ENCODE assay signal across 8 cellular contexts in the genomic region with DNA sequence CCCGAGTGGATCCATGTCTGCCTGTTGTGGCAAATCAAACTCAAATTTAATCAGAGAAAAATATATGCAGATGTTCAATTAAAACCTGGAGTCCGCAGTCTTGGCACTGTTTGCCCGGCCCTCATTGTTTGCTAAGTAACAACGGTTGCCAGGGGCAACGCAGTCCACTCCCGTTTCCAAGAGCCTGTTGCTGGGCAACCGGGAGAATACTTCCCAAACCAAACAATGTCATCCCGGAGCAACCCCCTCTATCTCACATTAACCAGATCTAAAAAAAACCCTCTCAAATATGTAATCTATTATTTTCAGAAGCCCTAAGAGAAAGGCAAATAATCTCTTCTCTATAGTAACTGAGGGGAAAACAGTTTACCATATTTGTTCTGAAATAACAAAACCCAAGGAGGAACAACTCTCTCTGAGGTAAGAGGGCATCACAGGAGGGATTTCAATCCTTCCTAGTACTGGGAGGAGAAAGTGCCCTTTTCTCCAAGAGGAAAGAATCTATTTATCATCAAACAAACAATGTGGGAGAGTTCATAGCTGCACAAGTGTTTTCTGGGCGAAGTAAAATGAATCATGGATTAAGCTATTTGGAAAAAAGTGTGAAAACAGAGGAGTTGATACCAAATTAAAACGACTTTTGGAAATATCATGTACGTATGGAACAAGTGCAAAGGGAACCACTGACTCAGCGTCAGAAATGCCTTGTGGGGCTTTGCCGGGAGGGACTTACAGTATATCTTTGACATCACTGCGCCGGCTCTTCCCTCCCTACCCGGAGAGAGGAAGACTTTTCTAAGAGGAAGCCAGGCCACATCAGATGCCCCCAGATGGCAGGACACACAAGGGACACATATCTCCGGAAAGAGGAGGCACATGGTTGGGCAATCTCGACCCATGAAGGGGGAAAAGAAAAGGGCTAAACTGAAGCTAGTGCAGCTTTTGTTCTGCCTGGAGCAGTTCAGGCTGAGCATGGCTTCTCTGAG. TPM values are rescaled to one million over a fixed set of nuclear protein-coding genes. Genes with fewer than 3 reads are reported as not detected.
DNase-seq lines count a peak whose midpoint lies in the region; ATAC-seq and TF ChIP-seq lines count a peak whose summit lies in the region.

No MANE protein-coding gene starts in this region.

- H3K36me3 Mint-ChIP-seq in WTC11 (no peaks in the 10 kb centered on the region), nephron (ENCODE audit: low read depth) (peaks cover 12% of the 10 kb centered on the region)

- no peak overlapping the region for H3K4me3 ChIP-seq in foreskin fibroblast (ENCODE audit: low read depth in 1 of 2, low read length in 2 of 2)

- H3K27me3 Mint-ChIP-seq in WTC11 (ENCODE audit: low read depth) = peaks cover 6% of the 10 kb centered on the region; the same call in 1 of the 2 replicates
- peaks cover 9% of the 10 kb centered on the region for H3K27me3 Mint-ChIP-seq in nephron (ENCODE audit: low read depth)

- H3K27ac Mint-ChIP-seq in WTC11 (peak overlapping the region; percentile 60), nephron (peak overlapping the region; percentile 92 to 96 (median 93))

- DNase-seq in activated CD4-positive, alpha-beta T cell treated with anti-CD3 and anti-CD28 coated beads, Interleukin-2, amount 50 U/mL, for 1 hour = peak; percentile 41
- DNase-seq in activated CD4-positive, alpha-beta T cell treated with anti-CD3 and anti-CD28 coated beads for 1 hour = no peak
- DNase-seq in NCI-H2081 treated with DMSO at 0.1 percent for 48 hours (lab: John Stamatoyannopoulos, UW) (peak; percentile 87), WTC11 (ENCODE audit: low spot score) (peak; percentile 87), foreskin fibroblast (peak; percentile 56 to 84)

- no peak overlapping the region for H3K4me3 Mint-ChIP-seq in WTC11
- no peak overlapping the region for H3K4me3 Mint-ChIP-seq in nephron

- POLR2A ChIA-PET in WTC11 (lab: Charles Lee) = no interaction called here

- TF ChIP-seq CTCF in WTC11 (IDR thresholded peaks at IDR 0.05) = no peak
- no peak for TF ChIP-seq CTCF in foreskin fibroblast (IDR thresholded peaks at IDR 0.05; ENCODE audit: low read depth, low read length)
- TF ChIP-seq CTCF in nephron (IDR thresholded peaks at IDR 0.05; ENCODE audit: unreplicated experiment in 3 of 3) = no peak

- CTCF ChIA-PET in WTC11 (lab: Charles Lee) = interaction anchor here (0.6 to 1.0 kb wide), 2 partner anchors 21 to 1936 kb away, joined by 3 to 4 read pairs; no protein-coding TSS in a partner anchor

- peaks cover 9% of the 10 kb centered on the region for H3K4me1 Mint-ChIP-seq in WTC11
- H3K4me1 Mint-ChIP-seq in nephron = peaks cover 40% of the 10 kb centered on the region

- ATAC-seq in WTC11 (peak; percentile 75), GM18502 (IDR thresholded peaks at IDR 0.05; ENCODE audit: poor library complexity, unreplicated experiment) (no peak), GM19397 (IDR thresholded peaks at IDR 0.05; ENCODE audit: unreplicated experiment) (no peak)

- peaks cover 8% of the 10 kb centered on the region for H3K9me3 Mint-ChIP-seq in WTC11
- peaks cover 7% of the 10 kb centered on the region for H3K9me3 Mint-ChIP-seq in nephron

TF ChIP-seq in WTC11, 78 proteins besides CTCF, POLR2A, EP300 and RAD21:
- TF ChIP-seq EMX1 (CRISPR knock-in tag; IDR thresholded peaks at IDR 0.05) (no peak), FOXP1 (CRISPR knock-in tag; IDR thresholded peaks at IDR 0.05; ENCODE audit: borderline replicate concordance) (no peak), NR2C2 (CRISPR knock-in tag; IDR thresholded peaks at IDR 0.05) (no peak), TEAD4 (CRISPR knock-in tag; IDR thresholded peaks at IDR 0.05) (no peak), GABPB1 (CRISPR knock-in tag; IDR thresholded peaks at IDR 0.05) (no peak)
- TF ChIP-seq, protein P1, sequence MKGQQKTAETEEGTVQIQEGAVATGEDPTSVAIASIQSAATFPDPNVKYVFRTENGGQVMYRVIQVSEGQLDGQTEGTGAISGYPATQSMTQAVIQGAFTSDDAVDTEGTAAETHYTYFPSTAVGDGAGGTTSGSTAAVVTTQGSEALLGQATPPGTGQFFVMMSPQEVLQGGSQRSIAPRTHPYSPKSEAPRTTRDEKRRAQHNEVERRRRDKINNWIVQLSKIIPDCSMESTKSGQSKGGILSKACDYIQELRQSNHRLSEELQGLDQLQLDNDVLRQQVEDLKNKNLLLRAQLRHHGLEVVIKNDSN (CRISPR knock-in tag; IDR thresholded peaks at IDR 0.05) = no peak

RNA-seq across cellular contexts. Expression of gene RFX2, which starts 43.3 kb away (rescaled TPM):
- 3.4 to 4.6 TPM (median 4.2 TPM) in 3 replicates for total RNA-seq in WTC11 (2021)
